In genomic region chr4:94127707-94128328, GRCh38 we compare ENCODE assay signal across 1 cellular context.
TF ChIP-seq lines count a peak whose summit lies in the region.

No MANE protein-coding gene starts in this region.

TF ChIP-seq in K562, 482 proteins besides CTCF, POLR2A, EP300 and RAD21 (continued from another document):
- TF ChIP-seq ARID3A (IDR thresholded peaks at IDR 0.05; ENCODE audit: borderline replicate concordance, low read depth, low read length), result peak; percentile 91
- TF ChIP-seq TAF1 (IDR thresholded peaks at IDR 0.05; ENCODE audit: control insufficient read depth, extremely low read depth, insufficient read depth, low read length, severe bottlenecking), result no peak
- no peak for TF ChIP-seq CEBPG (CRISPR knock-in tag; IDR thresholded peaks at IDR 0.05)
- TF ChIP-seq CEBPG (tag; conservative IDR thresholded peaks at IDR 0.05 in 1 of 2, IDR thresholded peaks at IDR 0.05 in 1 of 2), result peak; percentile 74 to 93
- TF ChIP-seq SLC30A9 (CRISPR knock-in tag; IDR thresholded peaks at IDR 0.05), result no peak
- 0 out of 2 replicates have a peak, but pooled peaks have one; percentile 36 for TF ChIP-seq SMC3 (conservative IDR thresholded peaks at IDR 0.05; ENCODE audit: insufficient read depth, low read depth, low read length)
- no peak for TF ChIP-seq THAP7 (CRISPR knock-in tag; IDR thresholded peaks at IDR 0.05)
- TF ChIP-seq ZNF584 (CRISPR knock-in tag; IDR thresholded peaks at IDR 0.05; ENCODE audit: low read depth), result no peak
- TF ChIP-seq CEBPB (tag; IDR thresholded peaks at IDR 0.05), result peak; percentile 95
- TF ChIP-seq, protein P1, sequence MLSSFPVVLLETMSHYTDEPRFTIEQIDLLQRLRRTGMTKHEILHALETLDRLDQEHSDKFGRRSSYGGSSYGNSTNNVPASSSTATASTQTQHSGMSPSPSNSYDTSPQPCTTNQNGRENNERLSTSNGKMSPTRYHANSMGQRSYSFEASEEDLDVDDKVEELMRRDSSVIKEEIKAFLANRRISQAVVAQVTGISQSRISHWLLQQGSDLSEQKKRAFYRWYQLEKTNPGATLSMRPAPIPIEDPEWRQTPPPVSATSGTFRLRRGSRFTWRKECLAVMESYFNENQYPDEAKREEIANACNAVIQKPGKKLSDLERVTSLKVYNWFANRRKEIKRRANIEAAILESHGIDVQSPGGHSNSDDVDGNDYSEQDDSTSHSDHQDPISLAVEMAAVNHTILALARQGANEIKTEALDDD (IDR thresholded peaks at IDR 0.05), result 0 out of 2 replicates have a peak, but pooled peaks have one; percentile 28
- no peak for TF ChIP-seq ZMIZ1 (IDR thresholded peaks at IDR 0.05; ENCODE audit: low read depth in 2 of 2, low read length in 2 of 2)
- TF ChIP-seq HDAC6 (IDR thresholded peaks at IDR 0.05; ENCODE audit: low read depth, low read length), result no peak
